In genomic region chr10:123608047-123608446, GRCh38 we compare ENCODE assay signal across 1 cellular context.
TF ChIP-seq lines count a peak whose summit lies in the region.

No MANE protein-coding gene starts in this region.

TF ChIP-seq in SK-N-SH, 30 proteins besides CTCF, POLR2A, EP300 and RAD21:
- no peak for TF ChIP-seq NFIC (IDR thresholded peaks at IDR 0.05; ENCODE audit: borderline replicate concordance)
- no peak for TF ChIP-seq JUND (IDR thresholded peaks at IDR 0.05)
- no peak for TF ChIP-seq USF2 (IDR thresholded peaks at IDR 0.05; ENCODE audit: borderline replicate concordance, low read depth, low read length)
- TF ChIP-seq TAF1 (IDR thresholded peaks at IDR 0.05; ENCODE audit: borderline replicate concordance, low read depth, low read length) = no peak
- no peak for TF ChIP-seq GABPA (IDR thresholded peaks at IDR 0.05; ENCODE audit: low read depth)
- TF ChIP-seq IRF3 (IDR thresholded peaks at IDR 0.05; ENCODE audit: low read depth, low read length) = no peak
- no peak for TF ChIP-seq ELF1 (IDR thresholded peaks at IDR 0.05)
- no peak for TF ChIP-seq EZH2phosphoT487 (IDR thresholded peaks at IDR 0.05; ENCODE audit: borderline replicate concordance, low read depth)
- no peak for TF ChIP-seq FOXJ3 (CRISPR knock-in tag; IDR thresholded peaks at IDR 0.05)
- no peak for TF ChIP-seq MAX (IDR thresholded peaks at IDR 0.05; ENCODE audit: low read depth)
- no peak for TF ChIP-seq YY1 (IDR thresholded peaks at IDR 0.05; ENCODE audit: low read depth)
- TF ChIP-seq MXI1 (IDR thresholded peaks at IDR 0.05; ENCODE audit: low read depth, low read length) = no peak
- TF ChIP-seq GATA2 (CRISPR knock-in tag; IDR thresholded peaks at IDR 0.05) = no peak
- TF ChIP-seq SIN3A (IDR thresholded peaks at IDR 0.05; ENCODE audit: borderline replicate concordance, low read depth, low read length) = no peak
- TF ChIP-seq RFX5 (IDR thresholded peaks at IDR 0.05; ENCODE audit: low read length) = no peak
